13 cellular contexts compared by ENCODE assay signal in genomic region chr2:36147670-36148390, GRCh38.
DNase-seq lines count a peak whose midpoint lies in the region; ATAC-seq lines count a peak whose summit lies in the region.
"Had no signal": no experiment of that assay in that cellular context is flagged by ENCODE, and none has a peak within 500 bp of the region (broad histone marks: within the 10 kb centered on the region; RNA-seq: fewer than 3 reads in every experiment).

No MANE protein-coding gene starts in this region.

- H3K27ac Mint-ChIP-seq in activated CD8-positive, alpha-beta T cell treated with anti-CD3 and anti-CD28 coated beads, Interleukin-2, amount 10 ng/mL, durations not matched to agents 7 days and 5 days: peak overlapping the region; percentile 65

- no peak for DNase-seq in activated CD8-positive, alpha-beta T cell treated with anti-CD3 and anti-CD28 coated beads, Interleukin-2, amount 10 ng/mL, durations not matched to agents 7 days and 5 days
- DNase-seq in stimulated activated naive CD4-positive, alpha-beta T cell (lab: John Stamatoyannopoulos, UW): no peak
- DNase-seq in NAMALWA (ENCODE audit: low spot score): no peak
- no peak for DNase-seq in activated gamma-delta T cell (lab: John Stamatoyannopoulos, UW)
- no peak for DNase-seq in GF-D8 (lab: John Stamatoyannopoulos, UW)
- DNase-seq: body of pancreas, DMS53, NCI-H1048 had no signal

- CTCF ChIA-PET in activated CD8-positive, alpha-beta T cell treated with anti-CD3 and anti-CD28 coated beads, Interleukin-2, amount 10 ng/mL, durations not matched to agents 7 days and 5 days (lab: Charles Lee): interaction anchor here (1.1 to 1.4 kb wide), 4 partner anchors 9 to 516 kb away, joined by 3 to 7 read pairs (median 3); no protein-coding TSS in a partner anchor

- H3K4me1 Mint-ChIP-seq in activated CD8-positive, alpha-beta T cell treated with anti-CD3 and anti-CD28 coated beads, Interleukin-2, amount 10 ng/mL, durations not matched to agents 7 days and 5 days (ENCODE audit: low read depth): peaks cover 29% of the 10 kb centered on the region

- H3K27me3 Mint-ChIP-seq in activated CD8-positive, alpha-beta T cell treated with anti-CD3 and anti-CD28 coated beads, Interleukin-2, amount 10 ng/mL, durations not matched to agents 7 days and 5 days (ENCODE audit: low read depth): no peaks in the 10 kb centered on the region

- H3K4me3 Mint-ChIP-seq in activated CD8-positive, alpha-beta T cell treated with anti-CD3 and anti-CD28 coated beads, Interleukin-2, amount 10 ng/mL, durations not matched to agents 7 days and 5 days: peak overlapping the region; percentile 41

- no peaks in the 10 kb centered on the region for H3K9me3 Mint-ChIP-seq in activated CD8-positive, alpha-beta T cell treated with anti-CD3 and anti-CD28 coated beads, Interleukin-2, amount 10 ng/mL, durations not matched to agents 7 days and 5 days (ENCODE audit: insufficient read depth)

- H3K36me3 Mint-ChIP-seq in activated CD8-positive, alpha-beta T cell treated with anti-CD3 and anti-CD28 coated beads, Interleukin-2, amount 10 ng/mL, durations not matched to agents 7 days and 5 days (ENCODE audit: low read depth): peaks cover 3% of the 10 kb centered on the region

- POLR2A ChIA-PET in activated CD8-positive, alpha-beta T cell treated with anti-CD3 and anti-CD28 coated beads, Interleukin-2, amount 10 ng/mL, durations not matched to agents 7 days and 5 days (lab: Charles Lee): interaction anchor here (0.6 kb wide), 1 partner anchor 166 kb away, joined by 3 read pairs; no protein-coding TSS in a partner anchor

- ATAC-seq in GM18873 (IDR thresholded peaks at IDR 0.05; ENCODE audit: low FRiP score, unreplicated experiment) (peak; percentile 98), GM21515 (IDR thresholded peaks at IDR 0.05; ENCODE audit: unreplicated experiment) (peak; percentile 91), HG03097 (IDR thresholded peaks at IDR 0.05; ENCODE audit: low FRiP score, unreplicated experiment) (peak; percentile 97)
- peak; percentile 81 for ATAC-seq in activated CD8-positive, alpha-beta T cell treated with anti-CD3 and anti-CD28 coated beads, Interleukin-2, amount 10 ng/mL, durations not matched to agents 7 days and 5 days
- ATAC-seq: body of pancreas, HCT116, Panc1 had no signal
